Comparison of ENCODE assay signal across 14 cellular contexts in genomic region chr14:72611506-72611905, GRCh38.
DNase-seq lines count a peak whose midpoint lies in the region; ATAC-seq and TF ChIP-seq lines count a peak whose summit lies in the region.
"Had no signal": no experiment of that assay in that cellular context is flagged by ENCODE, and none has a peak within 500 bp of the region (broad histone marks: within the 10 kb centered on the region; RNA-seq: fewer than 3 reads in every experiment).

No MANE protein-coding gene starts in this region.

- CTCF ChIA-PET in activated CD8-positive, alpha-beta memory T cell treated with anti-CD3 and anti-CD28 coated beads, Interleukin-2, amount 10 ng/mL, durations not matched to agents 7 days and 5 days (lab: Charles Lee): no interaction called here

- peak; percentile 25 for DNase-seq in activated CD8-positive, alpha-beta memory T cell treated with anti-CD3 and anti-CD28 coated beads, Interleukin-2, amount 50 U/mL, for 48 hours
- DNase-seq in activated CD8-positive, alpha-beta memory T cell treated with anti-CD3 and anti-CD28 coated beads, Interleukin-2, amount 10 ng/mL, durations not matched to agents 7 days and 5 days: no peak
- DNase-seq in left lobe of liver (ENCODE audit: low spot score): peak; percentile 33
- peak; percentile 40 for DNase-seq in type B pancreatic cell (ENCODE audit: extremely low spot score, unreplicated experiment)
- DNase-seq in cortex of kidney (lab: John Stamatoyannopoulos, UW): no peak
- DNase-seq: CD8-positive, alpha-beta memory T cell; DMS79 treated with DMSO at 0.1 percent for 48 hours; GOT3; MM.1S; NCI-H1105; NCI-H1694 had no signal

- H3K36me3 Mint-ChIP-seq in activated CD8-positive, alpha-beta memory T cell treated with anti-CD3 and anti-CD28 coated beads, Interleukin-2, amount 10 ng/mL, durations not matched to agents 7 days and 5 days: no peaks in the 10 kb centered on the region
- H3K36me3 Mint-ChIP-seq in brain (no peaks in the 10 kb centered on the region), type B pancreatic cell (no peaks in the 10 kb centered on the region)
- no peaks in the 10 kb centered on the region for H3K36me3 Mint-ChIP-seq in activated T-helper 17 cell treated with anti-CD3 and anti-CD28 coated beads, Interleukin-2, amount 50 U/mL, for 72 hours (ENCODE audit: low read depth)
- H3K36me3 Mint-ChIP-seq: CD8-positive, alpha-beta memory T cell had no signal

- H3K27ac Mint-ChIP-seq in activated CD8-positive, alpha-beta memory T cell treated with anti-CD3 and anti-CD28 coated beads, Interleukin-2, amount 10 ng/mL, durations not matched to agents 7 days and 5 days: no peak overlapping the region
- peak overlapping the region in 3 of 5 experiments; percentile 45 to 69 (median 58) for H3K27ac Mint-ChIP-seq in brain
- no peak overlapping the region for H3K27ac Mint-ChIP-seq in type B pancreatic cell
- no peak overlapping the region for H3K27ac Mint-ChIP-seq in activated T-helper 17 cell treated with anti-CD3 and anti-CD28 coated beads, Interleukin-2, amount 50 U/mL, for 72 hours
- H3K27ac Mint-ChIP-seq: CD8-positive, alpha-beta memory T cell had no signal

- peaks cover 26% of the 10 kb centered on the region for H3K27me3 Mint-ChIP-seq in activated CD8-positive, alpha-beta memory T cell treated with anti-CD3 and anti-CD28 coated beads, Interleukin-2, amount 10 ng/mL, durations not matched to agents 7 days and 5 days
- H3K27me3 Mint-ChIP-seq in brain (peaks cover 4% of the 10 kb centered on the region), type B pancreatic cell (peaks cover 4% of the 10 kb centered on the region)
- H3K27me3 Mint-ChIP-seq in activated T-helper 17 cell treated with anti-CD3 and anti-CD28 coated beads, Interleukin-2, amount 50 U/mL, for 72 hours: no peaks in the 10 kb centered on the region

- TF ChIP-seq CTCF in brain (conservative IDR thresholded peaks at IDR 0.05): no peak
- TF ChIP-seq CTCF in type B pancreatic cell (conservative IDR thresholded peaks at IDR 0.05): no peak

- no peak for ATAC-seq in activated CD8-positive, alpha-beta memory T cell treated with anti-CD3 and anti-CD28 coated beads, Interleukin-2, amount 10 ng/mL, durations not matched to agents 7 days and 5 days
- ATAC-seq in left lobe of liver (no peak), GM19452 (IDR thresholded peaks at IDR 0.05; ENCODE audit: unreplicated experiment) (no peak)
- ATAC-seq in activated T-helper 17 cell treated with anti-CD3 and anti-CD28 coated beads, Interleukin-2, amount 50 U/mL, for 72 hours (replicated peaks): no peak

- H3K9me3 Mint-ChIP-seq in activated CD8-positive, alpha-beta memory T cell treated with anti-CD3 and anti-CD28 coated beads, Interleukin-2, amount 10 ng/mL, durations not matched to agents 7 days and 5 days (ENCODE audit: low read depth): no peaks in the 10 kb centered on the region
- H3K9me3 Mint-ChIP-seq in brain: peaks cover 0 to 3% (median 0%) of the 10 kb centered on the region in 5 experiments
- peaks cover 4% of the 10 kb centered on the region for H3K9me3 Mint-ChIP-seq in type B pancreatic cell
- no peaks in the 10 kb centered on the region for H3K9me3 Mint-ChIP-seq in activated T-helper 17 cell treated with anti-CD3 and anti-CD28 coated beads, Interleukin-2, amount 50 U/mL, for 72 hours
- H3K9me3 Mint-ChIP-seq: CD8-positive, alpha-beta memory T cell had no signal

- no peaks in the 10 kb centered on the region for H3K4me1 Mint-ChIP-seq in activated CD8-positive, alpha-beta memory T cell treated with anti-CD3 and anti-CD28 coated beads, Interleukin-2, amount 10 ng/mL, durations not matched to agents 7 days and 5 days
- H3K4me1 Mint-ChIP-seq in brain (peaks cover 73% of the 10 kb centered on the region), type B pancreatic cell (ENCODE audit: unreplicated experiment) (peaks cover 29% of the 10 kb centered on the region)
- no peaks in the 10 kb centered on the region for H3K4me1 Mint-ChIP-seq in activated T-helper 17 cell treated with anti-CD3 and anti-CD28 coated beads, Interleukin-2, amount 50 U/mL, for 72 hours

- H3K4me3 Mint-ChIP-seq in activated CD8-positive, alpha-beta memory T cell treated with anti-CD3 and anti-CD28 coated beads, Interleukin-2, amount 10 ng/mL, durations not matched to agents 7 days and 5 days: no peak overlapping the region
- H3K4me3 Mint-ChIP-seq in brain (no peak overlapping the region), type B pancreatic cell (no peak overlapping the region)
- no peak overlapping the region for H3K4me3 Mint-ChIP-seq in activated T-helper 17 cell treated with anti-CD3 and anti-CD28 coated beads, Interleukin-2, amount 50 U/mL, for 72 hours
- H3K4me3 Mint-ChIP-seq: CD8-positive, alpha-beta memory T cell had no signal

Comparison
In these comparisons a context has a peak if more than half of its experiments do, and no peak if none do; other contexts are left out.
1. DNase-seq: peak in activated CD8-positive, alpha-beta memory T cell treated with anti-CD3 and anti-CD28 coated beads, Interleukin-2, amount 50 U/mL, for 48 hours (single experiment), left lobe of liver (single experiment) and type B pancreatic cell (single experiment); none in activated CD8-positive, alpha-beta memory T cell treated with anti-CD3 and anti-CD28 coated beads, Interleukin-2, amount 10 ng/mL, durations not matched to agents 7 days and 5 days (single experiment) and cortex of kidney (single experiment).
2. H3K27ac Mint-ChIP-seq: peak in brain (3 of 5); none in activated CD8-positive, alpha-beta memory T cell treated with anti-CD3 and anti-CD28 coated beads, Interleukin-2, amount 10 ng/mL, durations not matched to agents 7 days and 5 days (single experiment), type B pancreatic cell (single experiment) and activated T-helper 17 cell treated with anti-CD3 and anti-CD28 coated beads, Interleukin-2, amount 50 U/mL, for 72 hours (single experiment).